Comparison of ENCODE assay signal across 18 cellular contexts in genomic region chr21:31337086-31337485, GRCh38. TPM values are rescaled to one million over a fixed set of nuclear protein-coding genes. Genes with fewer than 3 reads are reported as not detected.
A peak's percentile ranks its signal among the peaks of the same experiment; 100 is the strongest.
DNase-seq lines count a peak whose midpoint lies in the region; ATAC-seq and TF ChIP-seq lines count a peak whose summit lies in the region.
"Had no signal": no experiment of that assay in that cellular context is flagged by ENCODE, and none has a peak within 500 bp of the region (broad histone marks: within the 10 kb centered on the region; RNA-seq: fewer than 3 reads in every experiment).

No MANE protein-coding gene starts in this region.

- H3K9me3 Mint-ChIP-seq in natural killer cell treated with Interleukin-12 subunit alpha and Interleukin-12 subunit beta and Interleukin-15 and Interleukin-18, amount 100 ng/mL, for 72 hours = no peaks in the 10 kb centered on the region
- H3K9me3 Mint-ChIP-seq in natural killer cell = no peaks in the 10 kb centered on the region
- no peaks in the 10 kb centered on the region for H3K9me3 Mint-ChIP-seq in mesothelial cell of epicardium
- H3K9me3 Mint-ChIP-seq: CD4-positive, alpha-beta T cell; GM23338 had no signal

- intact Hi-C loops in natural killer cell (cut with micrococcal nuclease) = no loop called here

- DNase-seq in natural killer cell treated with Interleukin-12 subunit alpha and Interleukin-12 subunit beta and Interleukin-15 and Interleukin-18, amount 100 ng/mL, for 72 hours (ENCODE audit: low spot score) = no peak
- DNase-seq in natural killer cell = no peak
- DNase-seq in caudate nucleus (lab: John Stamatoyannopoulos, UW) = no peak
- no peak for DNase-seq in mesothelial cell of epicardium (ENCODE audit: low spot score in 2 of 2, unreplicated experiment in 2 of 2)
- DNase-seq in epidermal melanocyte (ENCODE audit: insufficient read length, low spot score) = no peak
- DNase-seq in omental fat pad (ENCODE audit: low spot score) = no peak
- no peak for DNase-seq in NCI-H1694 (lab: John Stamatoyannopoulos, UW)
- DNase-seq in Ammon's horn (ENCODE audit: low spot score) = no peak
- DNase-seq: AML-193; Calu3; CD4-positive, alpha-beta T cell; DMS79 treated with DMSO at 0.1 percent for 48 hours; GF-D8; KBM-7; NCI-H1048; NCI-H1694 treated with DMSO at 0.1 percent for 48 hours had no signal

- no peak for TF ChIP-seq CTCF in natural killer cell (IDR thresholded peaks at IDR 0.05)
- no peak for TF ChIP-seq CTCF in mesothelial cell of epicardium (IDR thresholded peaks at IDR 0.05; ENCODE audit: unreplicated experiment)
- TF ChIP-seq CTCF in omental fat pad (IDR thresholded peaks at IDR 0.05) = no peak

- peaks cover 0 to 2% of the 10 kb centered on the region in 2 donors for H3K27me3 Mint-ChIP-seq in natural killer cell treated with Interleukin-12 subunit alpha and Interleukin-12 subunit beta and Interleukin-15 and Interleukin-18, amount 100 ng/mL, for 72 hours
- H3K27me3 Mint-ChIP-seq in natural killer cell (ENCODE audit: low read depth in 2 of 2) = peaks cover 0 to 3% of the 10 kb centered on the region in 2 donors
- H3K27me3 Mint-ChIP-seq in mesothelial cell of epicardium (ENCODE audit: low read depth) = no peaks in the 10 kb centered on the region

- H3K4me1 Mint-ChIP-seq in natural killer cell treated with Interleukin-12 subunit alpha and Interleukin-12 subunit beta and Interleukin-15 and Interleukin-18, amount 100 ng/mL, for 72 hours (ENCODE audit: low read depth in 2 of 2) = peaks cover 55 to 71% of the 10 kb centered on the region in 2 donors
- peaks cover 30 to 38% of the 10 kb centered on the region in 2 donors for H3K4me1 Mint-ChIP-seq in natural killer cell
- H3K4me1 Mint-ChIP-seq in mesothelial cell of epicardium = peaks cover 17% of the 10 kb centered on the region

- H3K27ac ChIP-seq in caudate nucleus (ENCODE audit: low read depth, low read length) = peak overlapping the region; percentile 61
- H3K27ac ChIP-seq: HL-60 had no signal

- H3K36me3 Mint-ChIP-seq in natural killer cell treated with Interleukin-12 subunit alpha and Interleukin-12 subunit beta and Interleukin-15 and Interleukin-18, amount 100 ng/mL, for 72 hours = no peaks in the 10 kb centered on the region
- H3K36me3 Mint-ChIP-seq in natural killer cell = no peaks in the 10 kb centered on the region
- peaks cover 4% of the 10 kb centered on the region for H3K36me3 Mint-ChIP-seq in mesothelial cell of epicardium

- H3K27ac Mint-ChIP-seq in natural killer cell treated with Interleukin-12 subunit alpha and Interleukin-12 subunit beta and Interleukin-15 and Interleukin-18, amount 100 ng/mL, for 72 hours = peak overlapping the region; percentile 68 to 90
- H3K27ac Mint-ChIP-seq in natural killer cell = peak overlapping the region in 1 of 2 donors; percentile 7
- H3K27ac Mint-ChIP-seq in mesothelial cell of epicardium = peak overlapping the region; percentile 43
- H3K27ac Mint-ChIP-seq: CD4-positive, alpha-beta T cell; GM23338 had no signal

- no peak for ATAC-seq in natural killer cell treated with Interleukin-12 subunit alpha and Interleukin-12 subunit beta and Interleukin-15 and Interleukin-18, amount 100 ng/mL, for 72 hours
- ATAC-seq in natural killer cell (no peak), omental fat pad (ENCODE audit: low FRiP score) (no peak)
- ATAC-seq: GM23338 had no signal

- H3K4me3 Mint-ChIP-seq in natural killer cell treated with Interleukin-12 subunit alpha and Interleukin-12 subunit beta and Interleukin-15 and Interleukin-18, amount 100 ng/mL, for 72 hours = peak overlapping the region; percentile 61
- H3K4me3 Mint-ChIP-seq in natural killer cell = no peak overlapping the region
- H3K4me3 Mint-ChIP-seq in mesothelial cell of epicardium = no peak overlapping the region
- H3K4me3 Mint-ChIP-seq: CD4-positive, alpha-beta T cell; GM23338 had no signal

RNA-seq across cellular contexts. Expression of gene TIAM1, which starts 7.0 kb away (rescaled TPM):
- total RNA-seq in natural killer cell treated with Interleukin-12 subunit alpha and Interleukin-12 subunit beta and Interleukin-15 and Interleukin-18, amount 100 ng/mL, for 72 hours = 100 to 1,000 TPM in 1 of 2 donors, 10 to 100 TPM in 1; 57.4 to 125 TPM
- total RNA-seq in natural killer cell (10 to 100 TPM; 19.1 to 32.3 (median 19.4) TPM), mesothelial cell of epicardium (49.7 to 54.6 TPM (median 53.4 TPM) in 3 replicates), omental fat pad (10 to 100 TPM in 2 of 4 donors, 1 to 10 TPM in 2; 6.5 to 36.4 (median 13.0) TPM)
